ENCODE assay signal across 2 cellular contexts in genomic region chr1:25572708-25573590, GRCh38.
TF ChIP-seq lines count a peak whose summit lies in the region.

No MANE protein-coding gene starts in this region.

TF ChIP-seq in HCT116, 20 proteins besides CTCF, POLR2A, EP300 and RAD21:
- TF ChIP-seq SRF (IDR thresholded peaks at IDR 0.05; ENCODE audit: low read depth) (no peak), ZNF274 (IDR thresholded peaks at IDR 0.05; ENCODE audit: low read depth, low read length) (no peak), ZFX (IDR thresholded peaks at IDR 0.05) (no peak), POLR2AphosphoS5 (IDR thresholded peaks at IDR 0.05; ENCODE audit: low read depth, low read length) (no peak), SP1 (IDR thresholded peaks at IDR 0.05; ENCODE audit: low read depth) (no peak), ATF3 (IDR thresholded peaks at IDR 0.05) (no peak), EZH2 (IDR thresholded peaks at IDR 0.05) (no peak), MAX (IDR thresholded peaks at IDR 0.05) (no peak), ELF1 (IDR thresholded peaks at IDR 0.05; ENCODE audit: borderline replicate concordance, low read depth) (no peak), EGR1 (IDR thresholded peaks at IDR 0.05; ENCODE audit: low read depth) (no peak), TCF7L2 (IDR thresholded peaks at IDR 0.05; ENCODE audit: borderline replicate concordance, extremely low read depth, insufficient read depth, insufficient read length) (no peak), EZH2phosphoT487 (IDR thresholded peaks at IDR 0.05; ENCODE audit: borderline replicate concordance) (no peak), REST (IDR thresholded peaks at IDR 0.05; ENCODE audit: low read depth) (no peak), ZBTB33 (IDR thresholded peaks at IDR 0.05; ENCODE audit: extremely low read depth, insufficient replicate concordance, low read length) (no peak), JUND (IDR thresholded peaks at IDR 0.05) (no peak), FOSL1 (IDR thresholded peaks at IDR 0.05; ENCODE audit: low read depth) (no peak), YY1 (IDR thresholded peaks at IDR 0.05; ENCODE audit: extremely low read depth, insufficient replicate concordance, low read depth, low read length) (no peak)
TF ChIP-seq in HCT116: peak in this region for 0.

TF ChIP-seq in K562, 482 proteins besides CTCF, POLR2A, EP300 and RAD21:
- TF ChIP-seq KLF13 (tag; IDR thresholded peaks at IDR 0.05; ENCODE audit: borderline replicate concordance, low read depth), result no peak
- no peak for TF ChIP-seq HOXB6 (CRISPR knock-in tag; IDR thresholded peaks at IDR 0.05; ENCODE audit: borderline replicate concordance)
- TF ChIP-seq CBFB (CRISPR knock-in tag; IDR thresholded peaks at IDR 0.05), result no peak
- TF ChIP-seq ZFX (CRISPR knock-in tag; IDR thresholded peaks at IDR 0.05), result no peak
- TF ChIP-seq SMARCA5 (IDR thresholded peaks at IDR 0.05), result no peak
- no peak for TF ChIP-seq TBP (optimal IDR thresholded peaks at IDR 0.05; ENCODE audit: low read depth, low read length)
- no peak for TF ChIP-seq TCFL5 (CRISPR knock-in tag; conservative IDR thresholded peaks at IDR 0.05)
- TF ChIP-seq SMC3 (conservative IDR thresholded peaks at IDR 0.05; ENCODE audit: insufficient read depth, low read depth, low read length), result no peak
- peak in 1 of 2 experiments; percentile 43; a peak in 1 of 4 replicates for TF ChIP-seq MAZ (CRISPR knock-in tag; conservative IDR thresholded peaks at IDR 0.05 in 1 of 2, IDR thresholded peaks at IDR 0.05 in 1 of 2)
- TF ChIP-seq ZNF561 (CRISPR knock-in tag; conservative IDR thresholded peaks at IDR 0.05), result no peak
- TF ChIP-seq ESRRB (CRISPR knock-in tag; IDR thresholded peaks at IDR 0.05; ENCODE audit: borderline replicate concordance), result no peak
- TF ChIP-seq ZNF77 (CRISPR knock-in tag; IDR thresholded peaks at IDR 0.05), result no peak
- no peak for TF ChIP-seq TEAD4 (IDR thresholded peaks at IDR 0.05; ENCODE audit: low read length)
- no peak for TF ChIP-seq TEAD4 (CRISPR knock-in tag; IDR thresholded peaks at IDR 0.05; ENCODE audit: borderline replicate concordance)
- 0 out of 4 replicates have a peak, but pooled peaks of 1 of the 2 experiments have one; percentile 12 for TF ChIP-seq RCOR1 (IDR thresholded peaks at IDR 0.05; ENCODE audit: borderline replicate concordance in 1 of 2, low read depth in 2 of 2, low read length in 2 of 2)
- TF ChIP-seq PPARD (CRISPR knock-in tag; IDR thresholded peaks at IDR 0.05), result no peak
- TF ChIP-seq ZNF778 (CRISPR knock-in tag; IDR thresholded peaks at IDR 0.05), result no peak
- TF ChIP-seq JUNB (CRISPR knock-in tag; conservative IDR thresholded peaks at IDR 0.05), result no peak
- TF ChIP-seq ZNF146 (CRISPR knock-in tag; IDR thresholded peaks at IDR 0.05; ENCODE audit: unreplicated experiment), result no peak
- no peak for TF ChIP-seq ARID1B (IDR thresholded peaks at IDR 0.05)
- 0 out of 2 replicates have a peak, but pooled peaks have one; percentile 38 for TF ChIP-seq XRCC5 (IDR thresholded peaks at IDR 0.05; ENCODE audit: low read depth, low read length)
- TF ChIP-seq EWSR1 (IDR thresholded peaks at IDR 0.05; ENCODE audit: borderline replicate concordance, low read depth, partially characterized antibody), result no peak
- TF ChIP-seq GABPB1 (CRISPR knock-in tag; IDR thresholded peaks at IDR 0.05), result no peak
- TF ChIP-seq NKRF (IDR thresholded peaks at IDR 0.05; ENCODE audit: borderline replicate concordance), result no peak
- TF ChIP-seq ZBTB8A (IDR thresholded peaks at IDR 0.05; ENCODE audit: partially characterized antibody), result no peak
- peak in 1 of 3 experiments; percentile 13 for TF ChIP-seq YY1 (IDR thresholded peaks at IDR 0.05; ENCODE audit: borderline replicate concordance in 1 of 3, control insufficient read depth in 1 of 3, extremely low read depth in 1 of 3, insufficient read depth in 3 of 3, insufficient read length in 1 of 3, insufficient replicate concordance in 2 of 3, low read depth in 1 of 3, low read length in 2 of 3)
- TF ChIP-seq DNMT1 (IDR thresholded peaks at IDR 0.05), result no peak
- TF ChIP-seq KDM4B (IDR thresholded peaks at IDR 0.05; ENCODE audit: borderline replicate concordance in 2 of 2, low read depth in 1 of 2), result no peak
- TF ChIP-seq TGIF2 (CRISPR knock-in tag; IDR thresholded peaks at IDR 0.05), result no peak
TF ChIP-seq in K562: peak in this region for 4.
